22 cellular contexts compared by ENCODE assay signal in genomic region chr18:63992751-63993150, GRCh38. TPM values are rescaled to one million over a fixed set of nuclear protein-coding genes. Genes with fewer than 3 reads are reported as not detected.
"Had no signal": no experiment of that assay in that cellular context is flagged by ENCODE, and none has a peak within 500 bp of the region (broad histone marks: within the 10 kb centered on the region; RNA-seq: fewer than 3 reads in every experiment).

No MANE protein-coding gene starts in this region.

- H3K27ac ChIP-seq: KMS-11, SJSA1, SK-N-MC had no signal

- H3K4me1 ChIP-seq: SJSA1 had no signal

- H3K9ac ChIP-seq: KMS-11 had no signal

- ATAC-seq: HepG2, K562 had no signal

- H3K4me2 ChIP-seq: KMS-11 had no signal

- H3K27me3 ChIP-seq: SJSA1 had no signal

- FAIRE-seq: HepG2, K562, RCC 7860 had no signal

- H3K4me3 ChIP-seq: K562, SJSA1, SK-N-MC had no signal

- DNase-seq: IMR-90, Kasumi-1, MM.1S, NCI-H1092 treated with DMSO at 0.1 percent for 48 hours, NCI-H1436, NCI-H187, NCI-H2029, NCI-H2081 treated with DMSO at 0.1 percent for 48 hours, NCI-H2227 treated with DMSO at 0.1 percent for 48 hours, NCI-H524, NCI-H526 treated with DMSO at 0.1 percent for 48 hours, NCI-H748 treated with DMSO at 0.1 percent for 48 hours, Right ventricle myocardium superior, RPMI8226, SIG-M5 had no signal

RNA-seq across cellular contexts. Expression of gene HMSD, which starts 43.6 kb away (rescaled TPM):
- total RNA-seq: HepG2, HT1080 had no signal
- polyA plus RNA-seq: HepG2 had no signal
